ENCODE assay signal across 1 cellular context in genomic region chr1:20614130-20614579, GRCh38.
TF ChIP-seq lines count a peak whose summit lies in the region.

No MANE protein-coding gene starts in this region.

TF ChIP-seq in liver, 16 proteins besides CTCF, POLR2A, EP300 and RAD21 (continued from another document):
- peak in 1 of 2 donors; percentile 2 for TF ChIP-seq RXRA (IDR thresholded peaks at IDR 0.05)
